7 cellular contexts compared by ENCODE assay signal in genomic region chr20:4772132-4772531, GRCh38. TPM values are rescaled to one million over a fixed set of nuclear protein-coding genes. Genes with fewer than 3 reads are reported as not detected.
"Had no signal": no experiment of that assay in that cellular context is flagged by ENCODE, and none has a peak within 500 bp of the region (broad histone marks: within the 10 kb centered on the region; RNA-seq: fewer than 3 reads in every experiment).

No MANE protein-coding gene starts in this region.

- DNase-seq: GDM1, GF-D8 had no signal

- ATAC-seq: GM12878 had no signal

- H3K4me3 ChIP-seq: GM12878 had no signal

- FAIRE-seq: G401.6, GM12878, GM12891, GM18507 had no signal

RNA-seq across cellular contexts. Expression of gene PRND, which starts 50.4 kb away (rescaled TPM):
- total RNA-seq: G401, GM12878 had no signal
- polyA plus RNA-seq: GM12878 had no signal
